Comparison of ENCODE assay signal across 9 cellular contexts in genomic region chr17:63552211-63552610, GRCh38. TPM values are rescaled to one million over a fixed set of nuclear protein-coding genes. Genes with fewer than 3 reads are reported as not detected.
DNase-seq lines count a peak whose midpoint lies in the region; ATAC-seq, FAIRE-seq and TF ChIP-seq lines count a peak whose summit lies in the region.
"Had no signal": no experiment of that assay in that cellular context is flagged by ENCODE, and none has a peak within 500 bp of the region (broad histone marks: within the 10 kb centered on the region; RNA-seq: fewer than 3 reads in every experiment).

No MANE protein-coding gene starts in this region.

- peaks cover 18 to 34% of the 10 kb centered on the region in 2 donors for H3K4me1 ChIP-seq in naive thymus-derived CD4-positive, alpha-beta T cell (ENCODE audit: control insufficient read depth in 2 of 2, insufficient read depth in 2 of 2, low read length in 2 of 2)

- FAIRE-seq in GM19239 (lab: Jason Lieb, UNC) = no peak

- DNase-seq in AG10803 (ENCODE audit: low read depth) = peak; percentile 18
- no peak for DNase-seq in HL-60 (ENCODE audit: low read depth in 1 of 2, low spot score in 1 of 2)
- DNase-seq in brain microvascular endothelial cell = no peak
- DNase-seq in naive thymus-derived CD4-positive, alpha-beta T cell = no peak
- DNase-seq in GM19239 (ENCODE audit: insufficient read length, low spot score) = no peak
- no peak for DNase-seq in activated effector memory CD4-positive, alpha-beta T cell treated with Interleukin-2 at 50 U/mL for 16 hours

- intact Hi-C loops in naive thymus-derived CD4-positive, alpha-beta T cell (cut with micrococcal nuclease) = loop anchor here (5.0 kb wide), 4 partner anchors 105 to 710 kb away; partner anchors contain the start of genes CYB561 (in 1 of the 2), LIMD2 (in 1 of the 2) and TEX2 (in 1 of the 2)

- CTCF ChIA-PET in naive thymus-derived CD4-positive, alpha-beta T cell (lab: Charles Lee) = interaction anchor here (0.6 to 1.6 kb wide), 3 partner anchors 60 to 1021 kb away, joined by 3 to 4 read pairs (median 4); no protein-coding TSS in a partner anchor

- H3K27ac ChIP-seq in HL-60 (replicated peaks) (peak overlapping the region; percentile 17), brain microvascular endothelial cell (peak overlapping the region; percentile 45)
- peak overlapping the region; percentile 34 for H3K27ac ChIP-seq in naive thymus-derived CD4-positive, alpha-beta T cell (ENCODE audit: low read depth, low read length)

- H3K4me3 ChIP-seq in AG10803 (ENCODE audit: low read length) (peak overlapping the region; percentile 95), HL-60 (replicated peaks; ENCODE audit: insufficient read depth, low read length) (peak overlapping the region; percentile 98), brain microvascular endothelial cell (ENCODE audit: low read depth, low read length) (peak overlapping the region; percentile 39)
- H3K4me3 ChIP-seq in naive thymus-derived CD4-positive, alpha-beta T cell (ENCODE audit: low read length) = peak overlapping the region; percentile 2

- peaks cover 49 to 66% (median 60%) of the 10 kb centered on the region in 7 donors for H3K4me1 Mint-ChIP-seq in naive thymus-derived CD4-positive, alpha-beta T cell

- H3K27ac Mint-ChIP-seq in naive thymus-derived CD4-positive, alpha-beta T cell = peak overlapping the region in 8 of 9 donors; percentile 12 to 96 (median 82)

- peak overlapping the region; percentile 85 to 99 (median 98) for H3K4me3 Mint-ChIP-seq in naive thymus-derived CD4-positive, alpha-beta T cell

- H3K9me3 ChIP-seq in naive thymus-derived CD4-positive, alpha-beta T cell (ENCODE audit: control insufficient read depth in 2 of 3, low read length in 3 of 3) = no peaks in the 10 kb centered on the region
- H3K9me3 ChIP-seq: right atrium auricular region had no signal

- no peaks in the 10 kb centered on the region for H3K36me3 ChIP-seq in brain microvascular endothelial cell (replicated peaks)
- peaks cover 0 to 7% (median 5%) of the 10 kb centered on the region in 3 experiments for H3K36me3 ChIP-seq in naive thymus-derived CD4-positive, alpha-beta T cell (ENCODE audit: control insufficient read depth in 2 of 3, insufficient read depth in 3 of 3, low read length in 3 of 3)
- H3K36me3 ChIP-seq: right atrium auricular region had no signal

- no peaks in the 10 kb centered on the region for H3K27me3 ChIP-seq in HL-60 (ENCODE audit: insufficient read depth, poor library complexity, severe bottlenecking)
- H3K27me3 ChIP-seq in brain microvascular endothelial cell (replicated peaks) = no peaks in the 10 kb centered on the region
- H3K27me3 ChIP-seq in naive thymus-derived CD4-positive, alpha-beta T cell (ENCODE audit: control insufficient read depth in 2 of 2, insufficient read depth in 2 of 2, low read length in 2 of 2) = no peaks in the 10 kb centered on the region
- H3K27me3 ChIP-seq: right atrium auricular region had no signal

- ATAC-seq in naive thymus-derived CD4-positive, alpha-beta T cell = no peak
- ATAC-seq in GM21390 (IDR thresholded peaks at IDR 0.05; ENCODE audit: unreplicated experiment) (no peak), HG02981 (IDR thresholded peaks at IDR 0.05; ENCODE audit: unreplicated experiment) (no peak)

- peaks cover 0 to 24% (median 8%) of the 10 kb centered on the region in 5 donors for H3K36me3 Mint-ChIP-seq in naive thymus-derived CD4-positive, alpha-beta T cell

- TF ChIP-seq CTCF in AG10803 (conservative IDR thresholded peaks at IDR 0.05; ENCODE audit: low read length) (no peak), HL-60 (IDR thresholded peaks at IDR 0.05; ENCODE audit: insufficient read depth, low read length) (no peak), brain microvascular endothelial cell (IDR thresholded peaks at IDR 0.05; ENCODE audit: low read depth, low read length, missing control alignments) (no peak)

- POLR2A ChIA-PET in naive thymus-derived CD4-positive, alpha-beta T cell (lab: Charles Lee) = interaction anchor here (0.5 to 1.1 kb wide), 4 partner anchors 20 to 796 kb away, joined by 3 to 5 read pairs (median 3); no protein-coding TSS in a partner anchor

- H3K9me3 Mint-ChIP-seq in naive thymus-derived CD4-positive, alpha-beta T cell = peaks cover 0 to 5% (median 0%) of the 10 kb centered on the region in 11 donors

- in situ Hi-C loops in brain microvascular endothelial cell (cut with HindIII; ENCODE audit: low pct_ligation_motif_present, low sequenced_read_pairs) = no loop called here

- peaks cover 0 to 2% (median 0%) of the 10 kb centered on the region in 5 donors for H3K27me3 Mint-ChIP-seq in naive thymus-derived CD4-positive, alpha-beta T cell

RNA-seq across cellular contexts. Expression of gene DCAF7, which starts 1.9 kb away (rescaled TPM):
- total RNA-seq in naive thymus-derived CD4-positive, alpha-beta T cell = 100 to 1,000 TPM in 1 of 5 experiments, 10 to 100 TPM in 4; 26.0 to 128 (median 70.0) TPM
- polyA plus RNA-seq in naive thymus-derived CD4-positive, alpha-beta T cell = 10 to 100 TPM; 56.0 to 83.0 TPM

RNA-seq across cellular contexts. Expression of gene KCNH6, which starts 29.1 kb away (rescaled TPM):
- not detected for total RNA-seq in naive thymus-derived CD4-positive, alpha-beta T cell
- not detected for polyA plus RNA-seq in naive thymus-derived CD4-positive, alpha-beta T cell
- total RNA-seq: right atrium auricular region had no signal

RNA-seq across cellular contexts. Expression of gene TACO1, which starts 48.5 kb away (rescaled TPM):
- 10 to 100 TPM; 11.1 to 20.3 (median 15.2) TPM for total RNA-seq in naive thymus-derived CD4-positive, alpha-beta T cell
- 10 to 100 TPM; 20.4 to 21.2 TPM for polyA plus RNA-seq in naive thymus-derived CD4-positive, alpha-beta T cell

Comparison
In these comparisons a context has a peak if more than half of its experiments do, and no peak if none do; other contexts are left out.
1. H3K4me3 ChIP-seq: peak in every context shown above with its lines; median percentile 98 in HL-60; 95 in AG10803; 39 in brain microvascular endothelial cell; 2 in naive thymus-derived CD4-positive, alpha-beta T cell.